In the genomic region with DNA sequence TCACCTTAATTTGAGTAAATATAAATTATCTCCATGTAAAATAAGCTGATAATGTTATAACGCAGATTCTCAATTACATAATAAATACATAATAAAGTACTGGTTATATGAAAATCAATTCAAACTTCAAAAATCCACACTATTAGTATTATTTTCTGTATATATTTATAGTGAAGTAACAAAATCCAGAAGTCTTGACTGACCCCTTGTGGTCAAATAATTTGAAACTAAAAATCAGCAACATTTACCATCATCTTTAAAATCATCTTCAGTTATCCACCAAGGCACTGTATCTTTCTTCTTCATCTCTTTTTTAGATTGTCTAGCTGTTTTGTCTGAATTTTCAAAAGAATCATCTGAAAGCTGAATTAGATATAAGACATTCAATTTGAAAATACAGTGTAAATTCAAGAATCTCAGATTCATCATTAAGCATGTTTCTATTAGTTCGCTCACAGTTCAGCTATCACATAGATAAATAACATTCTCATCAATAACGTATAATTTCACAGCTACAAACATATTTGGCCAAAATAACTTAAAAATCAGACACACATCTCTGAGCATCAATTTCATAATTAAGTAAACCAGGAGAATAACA, we compare ENCODE assay signal across 8 cellular contexts. TPM values are rescaled to one million over a fixed set of nuclear protein-coding genes. Genes with fewer than 3 reads are reported as not detected.
DNase-seq lines count a peak whose midpoint lies in the region; ATAC-seq and TF ChIP-seq lines count a peak whose summit lies in the region.

No MANE protein-coding gene starts in this region.

- H3K27ac ChIP-seq in RWPE1 (no peak overlapping the region), gastroesophageal sphincter (no peak overlapping the region)

- H3K4me3 ChIP-seq in gastroesophageal sphincter = no peak overlapping the region

- DNase-seq in A172 (ENCODE audit: low spot score) (peak; percentile 19), GM03348 (ENCODE audit: low spot score) (peak; percentile 19), RWPE1 (ENCODE audit: low spot score) (no peak), NOMO-1 (lab: John Stamatoyannopoulos, UW; ENCODE audit: unreplicated experiment in 2 of 2) (no peak), cerebellar nuclear complex (lab: John Stamatoyannopoulos, UW) (no peak)
- DNase-seq in activated CD4-positive, alpha-beta T cell treated with anti-CD3 and anti-CD28 coated beads, Interleukin-2, amount 50 U/mL, for 1 hour = no peak

- peak; percentile 67 for TF ChIP-seq CTCF in RWPE1 (conservative IDR thresholded peaks at IDR 0.05; ENCODE audit: low read depth)
- peak in 3 of 4 experiments; percentile 22 to 47 (median 33) for TF ChIP-seq CTCF in gastroesophageal sphincter (IDR thresholded peaks at IDR 0.05)

- no peak for TF ChIP-seq EP300 in gastroesophageal sphincter (IDR thresholded peaks at IDR 0.05)

- POLR2A ChIA-PET in RWPE1 (lab: Yijun Ruan, JAX; ENCODE audit: low non-redundant PET) = no interaction called here

- ATAC-seq in gastroesophageal sphincter (no peak), HG03565 (IDR thresholded peaks at IDR 0.05; ENCODE audit: unreplicated experiment) (no peak)

- no peak for TF ChIP-seq POLR2A in gastroesophageal sphincter (IDR thresholded peaks at IDR 0.05)

- H3K9me3 ChIP-seq in gastroesophageal sphincter = no peaks in the 10 kb centered on the region

- CTCF ChIA-PET in RWPE1 (lab: Yijun Ruan, JAX) = interaction anchor here (0.6 to 1.1 kb wide), 7 partner anchors 18 to 1129 kb away, joined by 3 to 6 read pairs (median 3); no protein-coding TSS in a partner anchor

- no peaks in the 10 kb centered on the region for H3K27me3 ChIP-seq in gastroesophageal sphincter

- peaks cover 0 to 4% (median 0%) of the 10 kb centered on the region in 3 donors for H3K4me1 ChIP-seq in gastroesophageal sphincter

- WGBS in gastroesophageal sphincter (ENCODE audit: low coverage in 1 of 2), 2 donors = 71 to 73% methylated on average over 3 of the region's 3 CpGs

- H3K36me3 ChIP-seq in gastroesophageal sphincter = peaks cover 0 to 20% of the 10 kb centered on the region in 2 donors

RNA-seq across cellular contexts. Expression of gene CEP162, which starts 6.5 kb away (rescaled TPM):
- total RNA-seq in A172 (2014; rRNA removed; shearing (Covaris generic)) = 8.0 and 19.5 TPM in 2 replicates
- total RNA-seq in gastroesophageal sphincter = 10 to 100 TPM in 2 of 4 donors, 1 to 10 TPM in 2; 5.2 to 19.0 (median 9.5) TPM

Comparison
In these comparisons a context has a peak if more than half of its experiments do, and no peak if none do; other contexts are left out.
1. DNase-seq: peak in A172 (single experiment) and GM03348 (single experiment); none in RWPE1 (single experiment), activated CD4-positive, alpha-beta T cell treated with anti-CD3 and anti-CD28 coated beads, Interleukin-2, amount 50 U/mL, for 1 hour (single experiment), NOMO-1 (0 of 2) and cerebellar nuclear complex (0 of 2).